Comparison of ENCODE assay signal across 15 cellular contexts in genomic region chr9:134061688-134062371, GRCh38. TPM values are rescaled to one million over a fixed set of nuclear protein-coding genes. Genes with fewer than 3 reads are reported as not detected.
DNase-seq lines count a peak whose midpoint lies in the region; ATAC-seq and TF ChIP-seq lines count a peak whose summit lies in the region.
"Had no signal": no experiment of that assay in that cellular context is flagged by ENCODE, and none has a peak within 500 bp of the region (broad histone marks: within the 10 kb centered on the region; RNA-seq: fewer than 3 reads in every experiment).

No MANE protein-coding gene starts in this region.

- peaks cover 100% of the 10 kb centered on the region for H3K79me2 ChIP-seq in neural progenitor cell (ENCODE audit: low read depth)

- H3K27ac ChIP-seq in right cardiac atrium (ENCODE audit: low read length) (no peak overlapping the region), neural progenitor cell (no peak overlapping the region)
- H3K27ac ChIP-seq: uterus had no signal

- intact Hi-C loops in right cardiac atrium (cut with DNase I) (no loop called here), left ventricle myocardium superior (cut with micrococcal nuclease) (no loop called here)

- H3K4me1 ChIP-seq in right cardiac atrium (ENCODE audit: control insufficient read depth, insufficient read depth, low read length): peaks cover 9% of the 10 kb centered on the region
- peaks cover 47% of the 10 kb centered on the region for H3K4me1 ChIP-seq in neural progenitor cell

- peak overlapping the region; percentile 45 for H3K9ac ChIP-seq in neural progenitor cell

- H3K27me3 Mint-ChIP-seq in neural progenitor cell (ENCODE audit: insufficient read depth, low read depth): peaks cover 8% of the 10 kb centered on the region
- H3K27me3 Mint-ChIP-seq in activated naive CD8-positive, alpha-beta T cell treated with anti-CD3 and anti-CD28 coated beads for 36 hours: no peaks in the 10 kb centered on the region
- H3K27me3 Mint-ChIP-seq: effector memory CD8-positive, alpha-beta T cell had no signal

- TF ChIP-seq CTCF in neural progenitor cell (IDR thresholded peaks at IDR 0.05): no peak

- H3K4me3 ChIP-seq in right cardiac atrium (ENCODE audit: low read length) (no peak overlapping the region), neural progenitor cell (no peak overlapping the region)
- H3K4me3 ChIP-seq: uterus had no signal

- H2AFZ ChIP-seq in neural progenitor cell (replicated peaks): no peak overlapping the region

- 63% methylated on average over 22 of the region's 22 CpGs for WGBS in right cardiac atrium

- H3K36me3 ChIP-seq in neural progenitor cell: no peaks in the 10 kb centered on the region
- H3K36me3 ChIP-seq: uterus had no signal

- H4K20me1 ChIP-seq in neural progenitor cell (ENCODE audit: low read depth): peaks cover 100% of the 10 kb centered on the region

- H3K27ac Mint-ChIP-seq in neural progenitor cell: no peak overlapping the region
- H3K27ac Mint-ChIP-seq in activated naive CD8-positive, alpha-beta T cell treated with anti-CD3 and anti-CD28 coated beads for 36 hours: no peak overlapping the region
- H3K27ac Mint-ChIP-seq: T-helper 2 cell treated with Interferon-gamma antibody and Interleukin-4, amounts not matched to agents 5 μg/mL and 100 μg/mL, for 36 hours had no signal

- no peaks in the 10 kb centered on the region for H3K36me3 Mint-ChIP-seq in neural progenitor cell
- H3K36me3 Mint-ChIP-seq in activated naive CD8-positive, alpha-beta T cell treated with anti-CD3 and anti-CD28 coated beads for 36 hours: no peaks in the 10 kb centered on the region

- H3F3A ChIP-seq in neural progenitor cell (ENCODE audit: low read depth): no peaks in the 10 kb centered on the region

- H3K9me3 Mint-ChIP-seq in neural progenitor cell: no peaks in the 10 kb centered on the region
- H3K9me3 Mint-ChIP-seq in activated naive CD8-positive, alpha-beta T cell treated with anti-CD3 and anti-CD28 coated beads for 36 hours: no peaks in the 10 kb centered on the region
- H3K9me3 Mint-ChIP-seq: effector memory CD8-positive, alpha-beta T cell; neural crest cell; T-helper 2 cell treated with Interferon-gamma antibody and Interleukin-4, amounts not matched to agents 5 μg/mL and 100 μg/mL, for 36 hours had no signal

- ATAC-seq in right cardiac atrium (no peak), left ventricle myocardium superior (no peak)
- ATAC-seq: effector memory CD8-positive, alpha-beta T cell; Right ventricle myocardium inferior had no signal

- H3K4me1 Mint-ChIP-seq in neural progenitor cell: peaks cover 37% of the 10 kb centered on the region
- peaks cover 41% of the 10 kb centered on the region for H3K4me1 Mint-ChIP-seq in activated naive CD8-positive, alpha-beta T cell treated with anti-CD3 and anti-CD28 coated beads for 36 hours

- no peak overlapping the region for H3K4me3 Mint-ChIP-seq in neural progenitor cell
- H3K4me3 Mint-ChIP-seq in activated naive CD8-positive, alpha-beta T cell treated with anti-CD3 and anti-CD28 coated beads for 36 hours: no peak overlapping the region
- H3K4me3 Mint-ChIP-seq: T-helper 2 cell treated with Interferon-gamma antibody and Interleukin-4, amounts not matched to agents 5 μg/mL and 100 μg/mL, for 36 hours had no signal

- DNase-seq in right cardiac atrium: peak in 2 of 3 donors; percentile 56 to 61
- DNase-seq in left ventricle myocardium superior: no peak
- DNase-seq in ecto neural progenitor cell (ENCODE audit: low spot score): peak; percentile 47
- DNase-seq in neural progenitor cell (ENCODE audit: low spot score): peak; percentile 1
- peak; percentile 60 for DNase-seq in ureter (ENCODE audit: low spot score)
- DNase-seq in activated CD4-positive, alpha-beta T cell treated with anti-CD3 and anti-CD28 coated beads, Interleukin-2, amount 50 U/mL, for 1 hour: no peak
- DNase-seq in activated naive CD8-positive, alpha-beta T cell treated with anti-CD3 and anti-CD28 coated beads for 36 hours: no peak
- no peak for DNase-seq in HPDE6-E6E7 (ENCODE audit: extremely low spot score)
- DNase-seq: effector memory CD8-positive, alpha-beta T cell; NCI-H1048; stimulated activated naive CD4-positive, alpha-beta T cell treated with Interleukin-2 at 50 U/mL for 16 hours; uterus had no signal

- no peak overlapping the region for H3K4me2 ChIP-seq in neural progenitor cell

- H3K27me3 ChIP-seq in right cardiac atrium (ENCODE audit: control insufficient read depth, insufficient read depth): no peaks in the 10 kb centered on the region
- H3K27me3 ChIP-seq in neural progenitor cell: no peaks in the 10 kb centered on the region
- H3K27me3 ChIP-seq: uterus had no signal

- H3K9me3 ChIP-seq in right cardiac atrium (ENCODE audit: control insufficient read depth, low read length) (no peaks in the 10 kb centered on the region), neural progenitor cell (ENCODE audit: low read depth) (no peaks in the 10 kb centered on the region)
- H3K9me3 ChIP-seq: uterus had no signal

RNA-seq across cellular contexts. Expression of gene BRD3, which starts 6.0 kb away (rescaled TPM):
- 10 to 100 TPM; 27.4 to 37.3 (median 31.5) TPM for total RNA-seq in right cardiac atrium
- 13.0 TPM for polyA plus RNA-seq in right cardiac atrium
- 28.7 TPM for total RNA-seq in left ventricle myocardium superior
- total RNA-seq in neural progenitor cell (ENCODE audit: low replicate concordance): 14.8 and 21.7 TPM in 2 replicates
- 44.7 TPM for total RNA-seq in ureter
- 10 to 100 TPM; 32.3 to 34.0 TPM for total RNA-seq in activated naive CD8-positive, alpha-beta T cell treated with anti-CD3 and anti-CD28 coated beads for 36 hours

RNA-seq across cellular contexts. Expression of gene BRD3OS, which starts 36.5 kb away (rescaled TPM):
- 10 to 100 TPM in 3 of 4 donors, 1 to 10 TPM in 1; 9.2 to 12.1 (median 11.2) TPM for total RNA-seq in right cardiac atrium
- polyA plus RNA-seq in right cardiac atrium: 4.7 TPM
- total RNA-seq in left ventricle myocardium superior: 4.7 TPM
- total RNA-seq in neural progenitor cell (ENCODE audit: low replicate concordance): 19.0 and 28.3 TPM in 2 replicates
- total RNA-seq in ureter: 16.9 TPM
- 10 to 100 TPM; 12.6 to 12.7 TPM for total RNA-seq in activated naive CD8-positive, alpha-beta T cell treated with anti-CD3 and anti-CD28 coated beads for 36 hours

Comparison
In these comparisons a context has a peak if more than half of its experiments do, and no peak if none do; other contexts are left out.
1. DNase-seq: peak in right cardiac atrium (2 of 3), ecto neural progenitor cell (single experiment), neural progenitor cell (single experiment) and ureter (single experiment); none in left ventricle myocardium superior (single experiment), activated CD4-positive, alpha-beta T cell treated with anti-CD3 and anti-CD28 coated beads, Interleukin-2, amount 50 U/mL, for 1 hour (single experiment), activated naive CD8-positive, alpha-beta T cell treated with anti-CD3 and anti-CD28 coated beads for 36 hours (single experiment) and HPDE6-E6E7 (single experiment).